In the genomic region with DNA sequence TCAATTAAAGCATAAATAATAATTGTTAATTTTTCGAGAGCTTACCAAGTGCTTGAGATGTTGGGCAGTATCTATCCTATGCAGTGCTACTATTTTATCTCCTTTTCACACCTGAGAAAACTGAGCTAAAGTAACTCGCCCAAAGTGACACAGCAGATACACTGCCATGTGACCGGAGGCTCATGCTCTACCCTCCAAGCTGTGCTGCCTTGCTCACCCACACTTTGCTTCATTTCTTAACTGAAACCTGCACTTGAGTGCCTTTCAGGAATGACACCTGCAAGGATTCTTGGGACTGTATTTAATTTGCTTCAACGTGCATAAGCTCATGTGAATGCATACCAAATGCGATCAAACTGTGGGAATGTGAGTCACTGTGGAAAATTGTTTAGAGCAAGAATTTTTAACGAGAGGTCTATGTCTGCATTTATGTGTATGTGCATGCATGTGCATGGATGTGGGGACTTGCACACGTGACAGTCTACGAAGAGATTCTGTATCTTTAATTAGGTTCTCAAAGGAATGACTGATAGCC, we compare ENCODE assay signal across 16 cellular contexts.
A peak's percentile ranks its signal among the peaks of the same experiment; 100 is the strongest.
DNase-seq lines count a peak whose midpoint lies in the region; ATAC-seq and TF ChIP-seq lines count a peak whose summit lies in the region.
"Had no signal": no experiment of that assay in that cellular context is flagged by ENCODE, and none has a peak within 500 bp of the region (broad histone marks: within the 10 kb centered on the region; RNA-seq: fewer than 3 reads in every experiment).

No MANE protein-coding gene starts in this region.

- H3K27ac Mint-ChIP-seq in activated CD8-positive, alpha-beta memory T cell treated with anti-CD3 and anti-CD28 coated beads, Interleukin-2, amount 10 ng/mL, durations not matched to agents 7 days and 5 days = no peak overlapping the region
- H3K27ac Mint-ChIP-seq: CD4-positive, alpha-beta T cell had no signal

- H3K79me2 ChIP-seq in Karpas-422 (ENCODE audit: low read length) = no peaks in the 10 kb centered on the region

- intact Hi-C loops in head of caudate nucleus (cut with DNase I) (no loop called here), left ventricle myocardium inferior (cut with micrococcal nuclease) (no loop called here)

- no peaks in the 10 kb centered on the region for H4K20me1 ChIP-seq in Karpas-422 (ENCODE audit: insufficient read depth, low read depth, low read length)

- H3K36me3 ChIP-seq in Karpas-422 (ENCODE audit: insufficient read depth, low read length) = no peaks in the 10 kb centered on the region
- no peaks in the 10 kb centered on the region for H3K36me3 ChIP-seq in left ventricle myocardium inferior
- H3K36me3 ChIP-seq: HAP-1 had no signal

- ATAC-seq in activated CD8-positive, alpha-beta memory T cell treated with anti-CD3 and anti-CD28 coated beads, Interleukin-2, amount 10 ng/mL, durations not matched to agents 7 days and 5 days = no peak
- no peak for ATAC-seq in GM18519 (IDR thresholded peaks at IDR 0.05; ENCODE audit: low FRiP score, unreplicated experiment)
- ATAC-seq: A549 had no signal

- H3K4me1 ChIP-seq in Karpas-422 (ENCODE audit: low read length) (no peaks in the 10 kb centered on the region), left ventricle myocardium inferior (no peaks in the 10 kb centered on the region)
- H3K4me1 ChIP-seq: A549, Caco-2, HAP-1 had no signal

- CTCF ChIA-PET in activated CD8-positive, alpha-beta memory T cell treated with anti-CD3 and anti-CD28 coated beads, Interleukin-2, amount 10 ng/mL, durations not matched to agents 7 days and 5 days (lab: Charles Lee) = no interaction called here

- H3K4me2 ChIP-seq in Karpas-422 (ENCODE audit: low read depth, low read length, poor library complexity, severe bottlenecking) = no peak overlapping the region
- H3K4me2 ChIP-seq: A549 had no signal

- no peaks in the 10 kb centered on the region for H3K27me3 Mint-ChIP-seq in activated CD8-positive, alpha-beta memory T cell treated with anti-CD3 and anti-CD28 coated beads, Interleukin-2, amount 10 ng/mL, durations not matched to agents 7 days and 5 days

- H3K4me3 Mint-ChIP-seq in activated CD8-positive, alpha-beta memory T cell treated with anti-CD3 and anti-CD28 coated beads, Interleukin-2, amount 10 ng/mL, durations not matched to agents 7 days and 5 days = no peak overlapping the region
- H3K4me3 Mint-ChIP-seq: CD4-positive, alpha-beta T cell had no signal

- no peaks in the 10 kb centered on the region for H3K9me3 Mint-ChIP-seq in activated CD8-positive, alpha-beta memory T cell treated with anti-CD3 and anti-CD28 coated beads, Interleukin-2, amount 10 ng/mL, durations not matched to agents 7 days and 5 days (ENCODE audit: low read depth)
- H3K9me3 Mint-ChIP-seq: CD4-positive, alpha-beta T cell had no signal

- H3K9ac ChIP-seq in Karpas-422 (ENCODE audit: low read length) = no peak overlapping the region

- no peaks in the 10 kb centered on the region for H3K4me1 Mint-ChIP-seq in activated CD8-positive, alpha-beta memory T cell treated with anti-CD3 and anti-CD28 coated beads, Interleukin-2, amount 10 ng/mL, durations not matched to agents 7 days and 5 days

- H3K27ac ChIP-seq in Karpas-422 (ENCODE audit: low read length) = no peak overlapping the region
- H3K27ac ChIP-seq in angular gyrus (ENCODE audit: low read depth, low read length) = peak overlapping the region; percentile 41
- no peak overlapping the region for H3K27ac ChIP-seq in left ventricle myocardium inferior (replicated peaks)
- H3K27ac ChIP-seq: A549, C4-2B, HL-60 had no signal

- H3K36me3 Mint-ChIP-seq in activated CD8-positive, alpha-beta memory T cell treated with anti-CD3 and anti-CD28 coated beads, Interleukin-2, amount 10 ng/mL, durations not matched to agents 7 days and 5 days = no peaks in the 10 kb centered on the region

- H2AFZ ChIP-seq in Karpas-422 (ENCODE audit: low read length) = no peak overlapping the region

- H3K9me3 ChIP-seq in Karpas-422 (ENCODE audit: low read length) (no peaks in the 10 kb centered on the region), left ventricle myocardium inferior (replicated peaks) (no peaks in the 10 kb centered on the region)
- H3K9me3 ChIP-seq: A549, Caco-2, HAP-1 had no signal

- H3K4me3 ChIP-seq in Karpas-422 (ENCODE audit: low read length) (no peak overlapping the region), left ventricle myocardium inferior (no peak overlapping the region)
- H3K4me3 ChIP-seq: A549, HAP-1 had no signal

- no peaks in the 10 kb centered on the region for H3K9me2 ChIP-seq in Karpas-422 (replicated peaks; ENCODE audit: insufficient read depth, low read length)

- no peak for TF ChIP-seq CTCF in left ventricle myocardium inferior (IDR thresholded peaks at IDR 0.05; ENCODE audit: borderline replicate concordance)

- DNase-seq in Karpas-422 (peak; percentile 11), head of caudate nucleus (peak; percentile 8 to 89 (median 54)), putamen (ENCODE audit: low spot score) (peak; percentile 58), left ventricle myocardium inferior (no peak), 8988T (no peak)
- no peak for DNase-seq in activated CD8-positive, alpha-beta memory T cell treated with anti-CD3 and anti-CD28 coated beads, Interleukin-2, amount 10 ng/mL, durations not matched to agents 7 days and 5 days
- DNase-seq: AML-193; Caco-2; CD4-positive, alpha-beta T cell; GDM1 had no signal

- H3K27me3 ChIP-seq in Karpas-422 (ENCODE audit: low read length) (no peaks in the 10 kb centered on the region), left ventricle myocardium inferior (ENCODE audit: low read depth) (peaks cover 73% of the 10 kb centered on the region)

Comparison
In these comparisons a context has a peak if more than half of its experiments do, and no peak if none do; other contexts are left out.
1. DNase-seq: peak in Karpas-422 (single experiment), head of caudate nucleus (42 of 42) and putamen (single experiment); none in activated CD8-positive, alpha-beta memory T cell treated with anti-CD3 and anti-CD28 coated beads, Interleukin-2, amount 10 ng/mL, durations not matched to agents 7 days and 5 days (single experiment), left ventricle myocardium inferior (single experiment) and 8988T (single experiment).